1 cellular context compared by ENCODE assay signal in the genomic region with DNA sequence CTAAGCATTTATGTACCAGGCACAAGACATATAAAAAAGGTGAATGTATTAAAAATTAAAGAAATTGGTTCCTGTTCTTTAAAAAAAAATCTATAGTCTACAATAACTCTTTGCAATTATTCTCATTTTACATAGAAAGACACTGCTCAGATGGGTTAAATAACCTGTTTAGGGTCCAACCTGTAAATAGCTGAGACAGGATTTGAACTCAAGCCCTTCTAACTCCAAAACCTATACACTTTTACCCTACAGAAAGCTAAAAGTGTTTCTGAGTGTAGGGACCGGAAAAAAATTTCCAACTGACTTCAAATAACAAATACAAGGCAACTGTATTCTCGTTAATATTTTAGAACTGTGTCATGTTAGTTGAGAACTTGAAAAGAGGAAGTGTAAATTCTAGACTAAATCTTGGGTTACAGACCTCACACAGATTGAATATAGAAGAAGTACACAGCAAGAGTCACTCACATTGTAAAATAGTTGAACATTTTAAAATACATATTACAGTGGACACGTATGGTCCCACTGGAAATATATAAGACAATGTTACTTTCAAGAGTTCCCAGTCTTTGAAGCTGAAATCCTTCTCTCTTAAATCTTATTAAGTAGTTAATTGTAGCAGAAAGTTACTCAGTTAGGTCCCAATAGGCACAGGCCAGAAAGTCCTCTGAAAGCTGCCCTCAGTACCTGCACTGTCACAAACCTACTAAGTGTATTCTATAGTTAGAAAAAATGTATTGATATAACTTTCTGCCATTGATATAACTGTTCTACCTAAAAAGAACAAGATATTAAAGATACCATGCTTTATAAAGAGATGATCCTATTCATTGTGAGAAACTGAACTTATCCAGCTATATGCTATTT.
TF ChIP-seq lines count a peak whose summit lies in the region.

No MANE protein-coding gene starts in this region.

TF ChIP-seq in HepG2, 621 proteins besides CTCF, POLR2A, EP300 and RAD21 (continued from another document):
- TF ChIP-seq, protein P1, sequence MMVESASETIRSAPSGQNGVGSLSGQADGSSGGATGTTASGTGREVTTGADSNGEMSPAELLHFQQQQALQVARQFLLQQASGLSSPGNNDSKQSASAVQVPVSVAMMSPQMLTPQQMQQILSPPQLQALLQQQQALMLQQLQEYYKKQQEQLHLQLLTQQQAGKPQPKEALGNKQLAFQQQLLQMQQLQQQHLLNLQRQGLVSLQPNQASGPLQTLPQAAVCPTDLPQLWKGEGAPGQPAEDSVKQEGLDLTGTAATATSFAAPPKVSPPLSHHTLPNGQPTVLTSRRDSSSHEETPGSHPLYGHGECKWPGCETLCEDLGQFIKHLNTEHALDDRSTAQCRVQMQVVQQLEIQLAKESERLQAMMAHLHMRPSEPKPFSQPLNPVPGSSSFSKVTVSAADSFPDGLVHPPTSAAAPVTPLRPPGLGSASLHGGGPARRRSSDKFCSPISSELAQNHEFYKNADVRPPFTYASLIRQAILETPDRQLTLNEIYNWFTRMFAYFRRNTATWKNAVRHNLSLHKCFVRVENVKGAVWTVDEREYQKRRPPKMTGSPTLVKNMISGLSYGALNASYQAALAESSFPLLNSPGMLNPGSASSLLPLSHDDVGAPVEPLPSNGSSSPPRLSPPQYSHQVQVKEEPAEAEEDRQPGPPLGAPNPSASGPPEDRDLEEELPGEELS (CRISPR knock-in tag; IDR thresholded peaks at IDR 0.05) = no peak
- TF ChIP-seq ZFX (CRISPR knock-in tag; IDR thresholded peaks at IDR 0.05; ENCODE audit: low read depth) (no peak), HOXD1 (CRISPR knock-in tag; IDR thresholded peaks at IDR 0.05) (no peak), ZSCAN22 (CRISPR knock-in tag; IDR thresholded peaks at IDR 0.05) (no peak), PHF8 (CRISPR knock-in tag; IDR thresholded peaks at IDR 0.05) (no peak), ZNF496 (CRISPR knock-in tag; IDR thresholded peaks at IDR 0.05; ENCODE audit: insufficient replicate concordance) (no peak)
- TF ChIP-seq, protein P2, sequence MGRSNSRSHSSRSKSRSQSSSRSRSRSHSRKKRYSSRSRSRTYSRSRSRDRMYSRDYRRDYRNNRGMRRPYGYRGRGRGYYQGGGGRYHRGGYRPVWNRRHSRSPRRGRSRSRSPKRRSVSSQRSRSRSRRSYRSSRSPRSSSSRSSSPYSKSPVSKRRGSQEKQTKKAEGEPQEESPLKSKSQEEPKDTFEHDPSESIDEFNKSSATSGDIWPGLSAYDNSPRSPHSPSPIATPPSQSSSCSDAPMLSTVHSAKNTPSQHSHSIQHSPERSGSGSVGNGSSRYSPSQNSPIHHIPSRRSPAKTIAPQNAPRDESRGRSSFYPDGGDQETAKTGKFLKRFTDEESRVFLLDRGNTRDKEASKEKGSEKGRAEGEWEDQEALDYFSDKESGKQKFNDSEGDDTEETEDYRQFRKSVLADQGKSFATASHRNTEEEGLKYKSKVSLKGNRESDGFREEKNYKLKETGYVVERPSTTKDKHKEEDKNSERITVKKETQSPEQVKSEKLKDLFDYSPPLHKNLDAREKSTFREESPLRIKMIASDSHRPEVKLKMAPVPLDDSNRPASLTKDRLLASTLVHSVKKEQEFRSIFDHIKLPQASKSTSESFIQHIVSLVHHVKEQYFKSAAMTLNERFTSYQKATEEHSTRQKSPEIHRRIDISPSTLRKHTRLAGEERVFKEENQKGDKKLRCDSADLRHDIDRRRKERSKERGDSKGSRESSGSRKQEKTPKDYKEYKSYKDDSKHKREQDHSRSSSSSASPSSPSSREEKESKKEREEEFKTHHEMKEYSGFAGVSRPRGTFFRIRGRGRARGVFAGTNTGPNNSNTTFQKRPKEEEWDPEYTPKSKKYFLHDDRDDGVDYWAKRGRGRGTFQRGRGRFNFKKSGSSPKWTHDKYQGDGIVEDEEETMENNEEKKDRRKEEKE (IDR thresholded peaks at IDR 0.05) = no peak
TF ChIP-seq in HepG2: peak in this region for 0.
